Comparison of ENCODE assay signal across 36 cellular contexts in genomic region chr3:124823648-124824047, GRCh38.
"Had no signal": no experiment of that assay in that cellular context is flagged by ENCODE, and none has a peak within 500 bp of the region (broad histone marks: within the 10 kb centered on the region; RNA-seq: fewer than 3 reads in every experiment).

No MANE protein-coding gene starts in this region.

- H3K36me3 ChIP-seq: cardiac muscle cell had no signal

- H3K9me3 Mint-ChIP-seq: activated CD4-positive, alpha-beta memory T cell treated with anti-CD3 and anti-CD28 coated beads for 36 hours; activated CD4-positive, alpha-beta T cell treated with anti-CD3 and anti-CD28 coated beads, Interleukin-2, amount 10 ng/mL, durations not matched to agents 24 days and 14 days; activated CD8-positive, alpha-beta T cell treated with anti-CD3 and anti-CD28 coated beads for 36 hours; activated naive CD4-positive, alpha-beta T cell treated with anti-CD3 and anti-CD28 coated beads for 36 hours; activated naive CD4-positive, alpha-beta T cell treated with anti-CD3 and anti-CD28 coated beads, Interleukin-2, amount 50 U/mL, for 72 hours; activated naive CD8-positive, alpha-beta T cell treated with anti-CD3 and anti-CD28 coated beads for 36 hours; activated T-cell treated with anti-CD3 and anti-CD28 coated beads, Interleukin-2, amount 50 U/mL, for 4 hours; activated T-cell treated with anti-CD3 and anti-CD28 coated beads, Interleukin-2, amount 50 U/mL, for 72 hours; activated T-helper 1 cell treated with anti-CD3 and anti-CD28 coated beads, Interleukin-12 subunit alpha, Interleukin-12 subunit beta, Interleukin-2, Interleukin-4 antibody, amounts not matched to agents 30 ng/mL and 10 ng/mL and 1 ng/mL, durations not matched to agents 14 hours and 24 hours and 36 hours; activated T-helper 17 cell treated with anti-CD3 and anti-CD28 coated beads, Interleukin-2, amount 50 U/mL, for 72 hours; central memory CD8-positive, alpha-beta T cell; T-helper 1 cell treated with Interleukin-12 subunit alpha and Interleukin-12 subunit beta and Interleukin-4 antibody, amounts not matched to agents 30 μg/mL and 1 μg/mL, for 36 hours; T-helper 2 cell treated with Interferon-gamma antibody and Interleukin-4, amounts not matched to agents 5 μg/mL and 100 μg/mL, for 36 hours had no signal

- H3K27ac Mint-ChIP-seq: activated B cell treated with CpG ODN at 0.5 μM for 24 hours; activated CD4-positive, alpha-beta memory T cell treated with anti-CD3 and anti-CD28 coated beads for 36 hours; activated CD4-positive, alpha-beta T cell treated with anti-CD3 and anti-CD28 coated beads, Interleukin-2, amount 10 ng/mL, durations not matched to agents 24 days and 14 days; activated CD8-positive, alpha-beta T cell treated with anti-CD3 and anti-CD28 coated beads for 36 hours; activated naive CD4-positive, alpha-beta T cell treated with anti-CD3 and anti-CD28 coated beads for 36 hours; activated naive CD4-positive, alpha-beta T cell treated with anti-CD3 and anti-CD28 coated beads, Interleukin-2, amount 50 U/mL, for 72 hours; activated naive CD8-positive, alpha-beta T cell treated with anti-CD3 and anti-CD28 coated beads for 36 hours; activated T-cell treated with anti-CD3 and anti-CD28 coated beads, Interleukin-2, amount 50 U/mL, for 72 hours; activated T-helper 1 cell treated with anti-CD3 and anti-CD28 coated beads, Interleukin-12 subunit alpha, Interleukin-12 subunit beta, Interleukin-2, Interleukin-4 antibody, amounts not matched to agents 30 ng/mL and 10 ng/mL and 1 ng/mL, durations not matched to agents 14 hours and 24 hours and 36 hours; activated T-helper 17 cell treated with anti-CD3 and anti-CD28 coated beads, Interleukin-2, amount 50 U/mL, for 72 hours; brain; T-helper 1 cell treated with Interleukin-12 subunit alpha and Interleukin-12 subunit beta and Interleukin-4 antibody, amounts not matched to agents 30 μg/mL and 1 μg/mL, for 36 hours; T-helper 2 cell treated with Interferon-gamma antibody and Interleukin-4, amounts not matched to agents 5 μg/mL and 100 μg/mL, for 36 hours had no signal

- H3K4me1 Mint-ChIP-seq: activated B cell treated with CpG ODN at 0.5 μM for 24 hours; activated CD4-positive, alpha-beta T cell treated with anti-CD3 and anti-CD28 coated beads, Interleukin-2, amount 10 ng/mL, durations not matched to agents 24 days and 14 days; activated naive CD8-positive, alpha-beta T cell treated with anti-CD3 and anti-CD28 coated beads for 36 hours; activated T-helper 17 cell treated with anti-CD3 and anti-CD28 coated beads, Interleukin-2, amount 50 U/mL, for 72 hours; central memory CD8-positive, alpha-beta T cell had no signal

- H3K27ac ChIP-seq: adrenal gland, cardiac muscle cell, VCaP had no signal

- H3K4me3 Mint-ChIP-seq: activated B cell treated with CpG ODN at 0.5 μM for 24 hours; activated CD4-positive, alpha-beta memory T cell treated with anti-CD3 and anti-CD28 coated beads for 36 hours; activated CD4-positive, alpha-beta T cell treated with anti-CD3 and anti-CD28 coated beads, Interleukin-2, amount 10 ng/mL, durations not matched to agents 24 days and 14 days; activated CD8-positive, alpha-beta T cell treated with anti-CD3 and anti-CD28 coated beads for 36 hours; activated naive CD4-positive, alpha-beta T cell treated with anti-CD3 and anti-CD28 coated beads for 36 hours; activated naive CD8-positive, alpha-beta T cell treated with anti-CD3 and anti-CD28 coated beads for 36 hours; activated T-cell treated with anti-CD3 and anti-CD28 coated beads, Interleukin-2, amount 50 U/mL, for 4 hours; activated T-cell treated with anti-CD3 and anti-CD28 coated beads, Interleukin-2, amount 50 U/mL, for 72 hours; activated T-helper 1 cell treated with anti-CD3 and anti-CD28 coated beads, Interleukin-12 subunit alpha, Interleukin-12 subunit beta, Interleukin-2, Interleukin-4 antibody, amounts not matched to agents 30 ng/mL and 10 ng/mL and 1 ng/mL, durations not matched to agents 14 hours and 24 hours and 36 hours; activated T-helper 17 cell treated with anti-CD3 and anti-CD28 coated beads, Interleukin-2, amount 50 U/mL, for 72 hours; brain; central memory CD8-positive, alpha-beta T cell; T-helper 1 cell treated with Interleukin-12 subunit alpha and Interleukin-12 subunit beta and Interleukin-4 antibody, amounts not matched to agents 30 μg/mL and 1 μg/mL, for 36 hours; T-helper 2 cell treated with Interferon-gamma antibody and Interleukin-4, amounts not matched to agents 5 μg/mL and 100 μg/mL, for 36 hours had no signal

- DNase-seq: activated B cell treated with CpG ODN at 0.5 μM for 24 hours; activated CD4-positive, alpha-beta memory T cell treated with anti-CD3 and anti-CD28 coated beads for 36 hours; activated CD4-positive, alpha-beta T cell treated with anti-CD3 and anti-CD28 coated beads for 4 hours; activated CD4-positive, alpha-beta T cell treated with anti-CD3 and anti-CD28 coated beads, Interleukin-2, amount 10 ng/mL, durations not matched to agents 24 days and 14 days; activated CD4-positive, alpha-beta T cell treated with anti-CD3 and anti-CD28 coated beads, Interleukin-2, amount 50 U/mL, for 1 hour; activated CD4-positive, alpha-beta T cell treated with anti-CD3 and anti-CD28 coated beads, Interleukin-2, amount 50 U/mL, for 4 hours; activated CD4-positive, CD25-positive, alpha-beta regulatory T cell treated with anti-CD3 and anti-CD28 coated beads, Interleukin-2, amount 50 U/mL, for 72 hours; activated CD8-positive, alpha-beta memory T cell treated with anti-CD3 and anti-CD28 coated beads, Interleukin-2, amount 50 U/mL, for 4 hours; activated CD8-positive, alpha-beta T cell treated with anti-CD3 and anti-CD28 coated beads for 36 hours; activated effector memory CD4-positive, alpha-beta T cell treated with anti-CD3 and anti-CD28 coated beads, Interleukin-2, amount 50 U/mL, for 16 hours; activated gamma-delta T cell treated with Interleukin-2 at 50 U/mL for 16 hours; activated naive CD4-positive, alpha-beta T cell; activated naive CD4-positive, alpha-beta T cell treated with anti-CD3 and anti-CD28 coated beads for 36 hours; activated naive CD4-positive, alpha-beta T cell treated with anti-CD3 and anti-CD28 coated beads, Interleukin-2, amount 50 U/mL, for 16 hours; activated naive CD8-positive, alpha-beta T cell treated with anti-CD3 and anti-CD28 coated beads for 36 hours; activated T-cell treated with anti-CD3 and anti-CD28 coated beads for 4 hours; activated T-cell treated with anti-CD3 and anti-CD28 coated beads, Interleukin-2, amount 50 U/mL, for 1 hour; activated T-cell treated with anti-CD3 and anti-CD28 coated beads, Interleukin-2, amount 50 U/mL, for 4 hours; activated T-cell treated with anti-CD3 and anti-CD28 coated beads, Interleukin-2, amount 50 U/mL, for 72 hours; adrenal gland; amniotic stem cell; anterior cingulate cortex; caudate nucleus; cerebellar nuclear complex; T-helper 2 cell; T-helper 9 cell had no signal

- H3K27me3 ChIP-seq: adrenal gland, ascending aorta, cardiac muscle cell had no signal

- H3K4me3 ChIP-seq: adrenal gland, ascending aorta, cardiac muscle cell had no signal

- H3K27me3 Mint-ChIP-seq: brain had no signal

- H3K36me3 Mint-ChIP-seq: activated CD4-positive, alpha-beta memory T cell treated with anti-CD3 and anti-CD28 coated beads for 36 hours; activated naive CD4-positive, alpha-beta T cell treated with anti-CD3 and anti-CD28 coated beads, Interleukin-2, amount 50 U/mL, for 72 hours; activated naive CD8-positive, alpha-beta T cell treated with anti-CD3 and anti-CD28 coated beads for 36 hours had no signal

- H3K9me3 ChIP-seq: adrenal gland, ascending aorta had no signal
